ENCODE assay signal across 2 cellular contexts in the genomic region with DNA sequence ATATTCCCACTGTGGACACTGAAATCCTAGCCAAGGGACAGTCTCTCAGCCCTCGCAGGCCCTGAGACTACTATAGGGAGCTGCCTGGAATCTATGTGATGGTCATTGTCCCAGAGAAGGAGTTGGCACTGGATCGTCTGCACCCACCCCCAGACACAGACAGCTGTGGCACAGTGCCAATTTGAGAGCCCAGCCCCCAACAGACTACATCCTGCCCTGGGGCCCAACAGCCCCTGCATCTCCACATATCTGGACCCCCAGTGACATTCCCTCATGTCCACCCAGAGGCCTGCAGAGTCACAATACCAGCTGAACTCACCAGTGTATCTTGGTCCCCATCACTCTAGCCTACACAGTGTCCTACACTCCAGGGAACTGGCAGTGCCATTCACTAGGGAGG. TPM values are rescaled to one million over a fixed set of nuclear protein-coding genes. Genes with fewer than 3 reads are reported as not detected.
"Had no signal": no experiment of that assay in that cellular context is flagged by ENCODE, and none has a peak within 500 bp of the region (broad histone marks: within the 10 kb centered on the region; RNA-seq: fewer than 3 reads in every experiment).

No MANE protein-coding gene starts in this region.

RNA-seq across cellular contexts. Expression of a gene that starts 38.4 kb away (rescaled TPM):
- total RNA-seq: G401, GM12878 had no signal
- polyA plus RNA-seq: GM12878 had no signal

RNA-seq across cellular contexts. Expression of a gene that starts 42.8 kb away (rescaled TPM):
- total RNA-seq: G401, GM12878 had no signal
- polyA plus RNA-seq: GM12878 had no signal

RNA-seq across cellular contexts. Expression of a gene that starts 52.3 kb away (rescaled TPM):
- total RNA-seq: G401, GM12878 had no signal
- polyA plus RNA-seq: GM12878 had no signal

RNA-seq across cellular contexts. Expression of a gene that starts 57.1 kb away (rescaled TPM):
- total RNA-seq: G401, GM12878 had no signal
- polyA plus RNA-seq: GM12878 had no signal
